ENCODE assay signal across 19 cellular contexts in genomic region chrX:10243056-10243455, GRCh38.
A peak's percentile ranks its signal among the peaks of the same experiment; 100 is the strongest.
DNase-seq lines count a peak whose midpoint lies in the region; ATAC-seq, FAIRE-seq and TF ChIP-seq lines count a peak whose summit lies in the region.
"Had no signal": no experiment of that assay in that cellular context is flagged by ENCODE, and none has a peak within 500 bp of the region (broad histone marks: within the 10 kb centered on the region; RNA-seq: fewer than 3 reads in every experiment).

No MANE protein-coding gene starts in this region.

- intact Hi-C loops in IMR-90 (cut with micrococcal nuclease) = no loop called here
- intact Hi-C loops in endothelial cell of umbilical vein (cut with micrococcal nuclease) = no loop called here

- FAIRE-seq in endothelial cell of umbilical vein (lab: Jason Lieb, UNC) = no peak
- FAIRE-seq: A204.1 had no signal

- DNase-seq in NCI-H2107 treated with DMSO at 0.1 percent for 48 hours (lab: John Stamatoyannopoulos, UW; ENCODE audit: unreplicated experiment) (peak; percentile 20), NCI-H2107 (lab: John Stamatoyannopoulos, UW) (no peak), IMR-90 (no peak), NCI-H748 treated with DMSO at 0.1 percent for 48 hours (lab: John Stamatoyannopoulos, UW) (peak; percentile 58), endothelial cell of umbilical vein (ENCODE audit: low read depth, low spot score) (peak; percentile 2)
- DNase-seq in natural killer cell treated with Interleukin-12 subunit alpha and Interleukin-12 subunit beta and Interleukin-15 and Interleukin-18, amount 100 ng/mL, for 72 hours (ENCODE audit: low spot score) = no peak
- DNase-seq in activated T-cell treated with anti-CD3 and anti-CD28 coated beads, Interleukin-2, amount 50 U/mL, for 48 hours = no peak
- DNase-seq: C1 segment of cervical spinal cord; DMS79; NCI-H2081 treated with DMSO at 0.1 percent for 48 hours; NCI-H446 treated with DMSO at 0.1 percent for 48 hours; NK-92 treated with Interleukin-12 subunit alpha and Interleukin-12 subunit beta, amount 100 ng/mL, for 24 hours; OCI-M1; SIG-M5 had no signal

- no peak overlapping the region for H2BK20ac ChIP-seq in IMR-90 (ENCODE audit: low read depth, low read length)

- no peak overlapping the region for H3K14ac ChIP-seq in IMR-90 (replicated peaks; ENCODE audit: low read depth, low read length)

- H3K4me3 ChIP-seq in IMR-90 (ENCODE audit: insufficient read depth, low read depth, low read length) (no peak overlapping the region), endothelial cell of umbilical vein (replicated peaks in 1 of 3; ENCODE audit: insufficient read depth in 1 of 3, low read depth in 1 of 3, low read length in 3 of 3) (no peak overlapping the region)
- H3K4me3 ChIP-seq: GM23338 had no signal

- H3K4me1 ChIP-seq in IMR-90 (ENCODE audit: control insufficient read depth, insufficient read depth, low read length) (peaks cover 7% of the 10 kb centered on the region; the same call in 1 of the 2 replicates), endothelial cell of umbilical vein (ENCODE audit: control insufficient read depth, extremely low read depth, insufficient read depth, low read length) (no peaks in the 10 kb centered on the region)

- no peaks in the 10 kb centered on the region for H4K20me1 ChIP-seq in IMR-90 (ENCODE audit: insufficient read depth, low read length)
- no peaks in the 10 kb centered on the region for H4K20me1 ChIP-seq in endothelial cell of umbilical vein (replicated peaks; ENCODE audit: control insufficient read depth, extremely low read depth, insufficient read depth, low read length)

- no peak for ATAC-seq in IMR-90 (ENCODE audit: low read depth)
- no peak for ATAC-seq in GM21786 (IDR thresholded peaks at IDR 0.05; ENCODE audit: unreplicated experiment)
- ATAC-seq in natural killer cell treated with Interleukin-12 subunit alpha and Interleukin-12 subunit beta and Interleukin-15 and Interleukin-18, amount 100 ng/mL, for 72 hours = no peak
- ATAC-seq: GM23338, HCT116 had no signal

- H2AK5ac ChIP-seq in IMR-90 (ENCODE audit: low read depth, low read length) = no peak overlapping the region

- H3K9ac ChIP-seq in IMR-90 (ENCODE audit: low read depth, low read length) (no peak overlapping the region), endothelial cell of umbilical vein (replicated peaks; ENCODE audit: extremely low read depth, insufficient read depth, low read length) (no peak overlapping the region)

- H3K4ac ChIP-seq in IMR-90 (ENCODE audit: low read depth, low read length) = 0 out of 2 replicates have a peak overlapping the region, but pooled peaks have one; percentile 5

- no peak overlapping the region for H4K5ac ChIP-seq in IMR-90 (ENCODE audit: low read depth, low read length)

- H2AFZ ChIP-seq in IMR-90 (replicated peaks; ENCODE audit: low read length, poor library complexity) (no peak overlapping the region), endothelial cell of umbilical vein (ENCODE audit: low read depth, low read length) (no peak overlapping the region)
- H2AFZ ChIP-seq: GM23338 had no signal

- POLR2A ChIA-PET in IMR-90 (lab: Charles Lee; ENCODE audit: unreplicated experiment) = no interaction called here
- POLR2A ChIA-PET in endothelial cell of umbilical vein (lab: Charles Lee) = no interaction called here

- H3K79me2 ChIP-seq in endothelial cell of umbilical vein (ENCODE audit: control insufficient read depth, insufficient read depth, low read length) = no peaks in the 10 kb centered on the region

- H3K4me2 ChIP-seq in IMR-90 (ENCODE audit: low read depth, low read length) = no peak overlapping the region
- H3K4me2 ChIP-seq in endothelial cell of umbilical vein (ENCODE audit: insufficient read depth, low read length) = no peak overlapping the region
- H3K4me2 ChIP-seq: GM23338 had no signal

- no peaks in the 10 kb centered on the region for H3K79me1 ChIP-seq in IMR-90 (ENCODE audit: low read depth in 1 of 2, low read length in 2 of 2)

- dilution Hi-C loops in IMR-90 (cut with HindIII; ENCODE audit: low sequenced_read_pairs, unreplicated experiment) = no loop called here
- dilution Hi-C loops in endothelial cell of umbilical vein (cut with MboI; ENCODE audit: extremely low pct_ligation_motif_present, low sequenced_read_pairs) = no loop called here

- no peak overlapping the region for H3K56ac ChIP-seq in IMR-90 (ENCODE audit: extremely low read depth, insufficient read depth, low read length)

- H4K91ac ChIP-seq in IMR-90 (ENCODE audit: insufficient read depth, low read depth, low read length) = no peak overlapping the region

- H3K4me3 Mint-ChIP-seq in natural killer cell treated with Interleukin-12 subunit alpha and Interleukin-12 subunit beta and Interleukin-15 and Interleukin-18, amount 100 ng/mL, for 72 hours = no peak overlapping the region
- H3K4me3 Mint-ChIP-seq: GM23338; T-helper 1 cell treated with Interleukin-12 subunit alpha and Interleukin-12 subunit beta and Interleukin-4 antibody, amounts not matched to agents 30 μg/mL and 1 μg/mL, for 36 hours had no signal

- TF ChIP-seq CTCF in IMR-90 (conservative IDR thresholded peaks at IDR 0.05; ENCODE audit: low read depth, low read length) (no peak), endothelial cell of umbilical vein (IDR thresholded peaks at IDR 0.05; ENCODE audit: extremely low read depth in 1 of 2, insufficient read depth in 1 of 2, low read depth in 1 of 2, low read length in 2 of 2) (no peak)

- no peak overlapping the region for H4K8ac ChIP-seq in IMR-90 (ENCODE audit: low read depth in 2 of 2, low read length in 2 of 2)

- BruUV-seq in IMR-90 (replicated peaks; lab: Mats Ljungman, UMichigan) (no TSS peak), endothelial cell of umbilical vein (replicated peaks; lab: Mats Ljungman, UMichigan) (no TSS peak)

- CTCF ChIA-PET in IMR-90 (lab: Yijun Ruan, JAX) = interaction anchor here (0.6 kb wide), 1 partner anchor 774 kb away, joined by 3 read pairs; no protein-coding TSS in a partner anchor
- CTCF ChIA-PET in endothelial cell of umbilical vein (lab: Charles Lee) = no interaction called here

- H3K27ac ChIP-seq in IMR-90 (ENCODE audit: insufficient read depth, low read length) = no peak overlapping the region
- H3K27ac ChIP-seq in endothelial cell of umbilical vein (ENCODE audit: insufficient read depth, low read depth, low read length) = no peak overlapping the region

- no peaks in the 10 kb centered on the region for H3K27me3 Mint-ChIP-seq in natural killer cell treated with Interleukin-12 subunit alpha and Interleukin-12 subunit beta and Interleukin-15 and Interleukin-18, amount 100 ng/mL, for 72 hours

- H3K9me1 ChIP-seq in IMR-90 (ENCODE audit: insufficient read depth, low read length) (peaks cover 4% of the 10 kb centered on the region; the same call in 1 of the 2 replicates), endothelial cell of umbilical vein (replicated peaks; ENCODE audit: control insufficient read depth, extremely low read depth, insufficient read depth, low read length) (no peaks in the 10 kb centered on the region)

- in situ Hi-C loops in IMR-90 (cut with MboI; ENCODE audit: low sequenced_read_pairs) = no loop called here

- no peaks in the 10 kb centered on the region for H3K36me3 Mint-ChIP-seq in natural killer cell treated with Interleukin-12 subunit alpha and Interleukin-12 subunit beta and Interleukin-15 and Interleukin-18, amount 100 ng/mL, for 72 hours

- no peak overlapping the region for H2AK9ac ChIP-seq in IMR-90 (replicated peaks; ENCODE audit: low read depth, low read length, poor library complexity)

- no peak for TF ChIP-seq RAD21 in IMR-90 (IDR thresholded peaks at IDR 0.05; ENCODE audit: low read length)

- H3K27me3 ChIP-seq in IMR-90 (ENCODE audit: control insufficient read depth, insufficient read depth, low read length) = no peaks in the 10 kb centered on the region
- H3K27me3 ChIP-seq in endothelial cell of umbilical vein (ENCODE audit: control insufficient read depth in 2 of 2, insufficient read depth in 2 of 2, low read length in 2 of 2) = no peaks in the 10 kb centered on the region

- H3K23ac ChIP-seq in IMR-90 (ENCODE audit: low read depth, low read length) = no peak overlapping the region

- H3K9me3 Mint-ChIP-seq in natural killer cell treated with Interleukin-12 subunit alpha and Interleukin-12 subunit beta and Interleukin-15 and Interleukin-18, amount 100 ng/mL, for 72 hours = no peaks in the 10 kb centered on the region
- H3K9me3 Mint-ChIP-seq: GM23338; T-helper 1 cell treated with Interleukin-12 subunit alpha and Interleukin-12 subunit beta and Interleukin-4 antibody, amounts not matched to agents 30 μg/mL and 1 μg/mL, for 36 hours had no signal

- WGBS in IMR-90 (ENCODE audit: extremely low coverage in 2 of 2, insufficient read length in 1 of 2), 2 experiments = 29% methylated on average over 1 of the region's 6 CpGs; no CpG with 5 or more reads in 1 of the 2 experiments

- no peak overlapping the region for H2BK5ac ChIP-seq in IMR-90 (ENCODE audit: low read depth, low read length, poor library complexity, severe bottlenecking)

- H2BK120ac ChIP-seq in IMR-90 (ENCODE audit: low read depth, low read length) = no peak overlapping the region

- no peak overlapping the region for H2BK15ac ChIP-seq in IMR-90 (ENCODE audit: low read depth, low read length)

- H3K18ac ChIP-seq in IMR-90 (ENCODE audit: low read depth, low read length) = no peak overlapping the region

- TF ChIP-seq POLR2A in IMR-90 (IDR thresholded peaks at IDR 0.05; ENCODE audit: low read depth, low read length) (no peak), endothelial cell of umbilical vein (IDR thresholded peaks at IDR 0.05; ENCODE audit: low read depth, low read length) (no peak)

- H3K27ac Mint-ChIP-seq in natural killer cell treated with Interleukin-12 subunit alpha and Interleukin-12 subunit beta and Interleukin-15 and Interleukin-18, amount 100 ng/mL, for 72 hours = no peak overlapping the region
- H3K27ac Mint-ChIP-seq: GM23338; T-helper 1 cell treated with Interleukin-12 subunit alpha and Interleukin-12 subunit beta and Interleukin-4 antibody, amounts not matched to agents 30 μg/mL and 1 μg/mL, for 36 hours had no signal

- H3K9me3 ChIP-seq in IMR-90 (ENCODE audit: control insufficient read depth, insufficient read depth, low read length) (no peaks in the 10 kb centered on the region), endothelial cell of umbilical vein (replicated peaks; ENCODE audit: control insufficient read depth, insufficient read depth, low read length) (no peaks in the 10 kb centered on the region)

- peaks cover 0 to 2% of the 10 kb centered on the region in 2 donors for H3K4me1 Mint-ChIP-seq in natural killer cell treated with Interleukin-12 subunit alpha and Interleukin-12 subunit beta and Interleukin-15 and Interleukin-18, amount 100 ng/mL, for 72 hours (ENCODE audit: low read depth in 2 of 2)
- H3K4me1 Mint-ChIP-seq: GM23338 had no signal

- H3K36me3 ChIP-seq in IMR-90 (ENCODE audit: control insufficient read depth, insufficient read depth, low read length) (no peaks in the 10 kb centered on the region), endothelial cell of umbilical vein (ENCODE audit: control insufficient read depth in 2 of 2, extremely low read depth in 1 of 2, insufficient read depth in 2 of 2, low read length in 2 of 2) (no peaks in the 10 kb centered on the region)

TF ChIP-seq in IMR-90, 13 proteins besides CTCF, POLR2A, EP300 and RAD21:
- no peak for TF ChIP-seq CHD1 (IDR thresholded peaks at IDR 0.05; ENCODE audit: low read depth, low read length)

TF ChIP-seq in endothelial cell of umbilical vein, 7 proteins besides CTCF, POLR2A, EP300 and RAD21 (continues in another document):
- no peak for TF ChIP-seq POLR2AphosphoS5 (IDR thresholded peaks at IDR 0.05; ENCODE audit: insufficient read depth, low read depth, low read length)

Comparison
In these comparisons a context has a peak if more than half of its experiments do, and no peak if none do; other contexts are left out.
1. DNase-seq: peak in NCI-H2107 treated with DMSO at 0.1 percent for 48 hours (single experiment), NCI-H748 treated with DMSO at 0.1 percent for 48 hours (single experiment) and endothelial cell of umbilical vein (single experiment); none in NCI-H2107 (single experiment), IMR-90 (single experiment), natural killer cell treated with Interleukin-12 subunit alpha and Interleukin-12 subunit beta and Interleukin-15 and Interleukin-18, amount 100 ng/mL, for 72 hours (single experiment) and activated T-cell treated with anti-CD3 and anti-CD28 coated beads, Interleukin-2, amount 50 U/mL, for 48 hours (0 of 2).